Comparison of ENCODE assay signal across 26 cellular contexts in genomic region chr20:34842143-34842542, GRCh38. TPM values are rescaled to one million over a fixed set of nuclear protein-coding genes. Genes with fewer than 3 reads are reported as not detected.
A peak's percentile ranks its signal among the peaks of the same experiment; 100 is the strongest.
DNase-seq lines count a peak whose midpoint lies in the region; ATAC-seq, FAIRE-seq and TF ChIP-seq lines count a peak whose summit lies in the region.
"Had no signal": no experiment of that assay in that cellular context is flagged by ENCODE, and none has a peak within 500 bp of the region (broad histone marks: within the 10 kb centered on the region; RNA-seq: fewer than 3 reads in every experiment).

No MANE protein-coding gene starts in this region.

- TF ChIP-seq RAD21 in K562 (CRISPR knock-in tag; conservative IDR thresholded peaks at IDR 0.05 in 1 of 2, IDR thresholded peaks at IDR 0.05 in 1 of 2), result no peak

- intact Hi-C loops in K562 (cut with micrococcal nuclease), result no loop called here

- H3K27ac ChIP-seq in HEK293 (ENCODE audit: extremely low read depth, low read depth, low read length) (no peak overlapping the region), K562 (ENCODE audit: extremely low read depth, low read depth, low read length) (no peak overlapping the region)
- H3K27ac ChIP-seq: BLaER1 had no signal

- no peak for TF ChIP-seq CTCF in HEK293 (tag by site-specific recombination; IDR thresholded peaks at IDR 0.05)
- TF ChIP-seq CTCF in K562 (IDR thresholded peaks at IDR 0.05 in 2 of 3, conservative IDR thresholded peaks at IDR 0.05 in 1 of 3; ENCODE audit: insufficient read depth in 2 of 3, low read depth in 1 of 3, low read length in 3 of 3), result no peak
- TF ChIP-seq CTCF in glutamatergic neuron (IDR thresholded peaks at IDR 0.05; ENCODE audit: partially characterized antibody, unreplicated experiment), result no peak

- DNase-seq in K562 (ENCODE audit: extremely low read depth in 1 of 4, low spot score in 3 of 4), result no peak
- DNase-seq in glutamatergic neuron, result no peak
- no peak for DNase-seq in Kasumi-1 (lab: John Stamatoyannopoulos, UW)
- DNase-seq: 8988T; ACHN; BE2C; C1 segment of cervical spinal cord; CD4-positive, alpha-beta memory T cell; CD4-positive, CD25-positive, alpha-beta regulatory T cell; CD8-positive, alpha-beta memory T cell; COR-L47; DMS 273 treated with DMSO at 0.1 percent for 48 hours; DMS153; DMS53; DMS79; DND-41; EL; GDM1 had no signal

- POLR2A ChIA-PET in HEK293 (lab: Yijun Ruan, JAX) (no interaction called here), K562 (lab: Yijun Ruan, JAX) (interaction anchor here (0.7 kb wide), 1 partner anchor 20 kb away, joined by 4 read pairs; no protein-coding TSS in a partner anchor)

- H3K36me3 ChIP-seq in HEK293 (ENCODE audit: control insufficient read depth in 2 of 2, insufficient read depth in 1 of 2, low read length in 2 of 2) (peaks cover 0 to 12% of the 10 kb centered on the region in 2 experiments; a peak in 1 of 3 replicates), K562 (ENCODE audit: control insufficient read depth, insufficient read depth, low read length) (no peaks in the 10 kb centered on the region)
- H3K36me3 ChIP-seq: BE2C, BLaER1 had no signal

- TF ChIP-seq POLR2A in K562 (conservative IDR thresholded peaks at IDR 0.05), result no peak

- CTCF ChIA-PET in HEK293 (lab: Yijun Ruan, JAX) (no interaction called here), K562 (lab: Yijun Ruan, JAX; ENCODE audit: low intra/inter-chr PET ratio) (no interaction called here)

- no peaks in the 10 kb centered on the region for H3K9me3 Mint-ChIP-seq in glutamatergic neuron (ENCODE audit: unreplicated experiment)
- H3K9me3 Mint-ChIP-seq: CD4-positive, alpha-beta memory T cell; CD4-positive, CD25-positive, alpha-beta regulatory T cell; CD8-positive, alpha-beta memory T cell had no signal

- H3K4me3 Mint-ChIP-seq in glutamatergic neuron (ENCODE audit: unreplicated experiment), result no peak overlapping the region
- H3K4me3 Mint-ChIP-seq: CD14-positive monocyte; CD4-positive, alpha-beta memory T cell; CD4-positive, CD25-positive, alpha-beta regulatory T cell; CD8-positive, alpha-beta memory T cell had no signal

- peaks cover 5% of the 10 kb centered on the region for H3K36me3 Mint-ChIP-seq in glutamatergic neuron (ENCODE audit: unreplicated experiment)
- H3K36me3 Mint-ChIP-seq: CD14-positive monocyte; CD4-positive, CD25-positive, alpha-beta regulatory T cell had no signal

- H3K27me3 Mint-ChIP-seq in glutamatergic neuron (ENCODE audit: unreplicated experiment), result peaks cover 1% of the 10 kb centered on the region

- H3K27ac Mint-ChIP-seq in glutamatergic neuron (ENCODE audit: unreplicated experiment), result peak overlapping the region; percentile 56
- H3K27ac Mint-ChIP-seq: CD14-positive monocyte; CD4-positive, alpha-beta memory T cell; CD8-positive, alpha-beta memory T cell had no signal

- peaks cover 1% of the 10 kb centered on the region for H3K4me1 Mint-ChIP-seq in glutamatergic neuron (ENCODE audit: low read depth, unreplicated experiment)
- H3K4me1 Mint-ChIP-seq: CD14-positive monocyte; CD4-positive, alpha-beta memory T cell; CD8-positive, alpha-beta memory T cell had no signal

- no peak for FAIRE-seq in K562 (lab: Jason Lieb, UNC)
- FAIRE-seq: A204.1, GM12878, GM12892, GM18507 had no signal

- no peak for ATAC-seq in K562
- no peak for ATAC-seq in esophagus mucosa
- ATAC-seq: GM12878 had no signal

- WGBS in K562 (ENCODE audit: insufficient coverage, low coverage, missing lambda C conversion rate), result 4% methylated on average over 2 of the region's 2 CpGs

- in situ Hi-C loops in K562 (cut with MboI), result no loop called here

- H3K4me3 ChIP-seq in HEK293 (ENCODE audit: low read depth, low read length), result no peak overlapping the region
- H3K4me3 ChIP-seq in K562, result no peak overlapping the region
- H3K4me3 ChIP-seq: BLaER1, GM12878 had no signal

- H3K79me2 ChIP-seq in K562 (ENCODE audit: control insufficient read depth, insufficient read depth, low read length), result no peaks in the 10 kb centered on the region

- H2AFZ ChIP-seq in K562 (ENCODE audit: low read depth, low read length), result no peak overlapping the region

- no peaks in the 10 kb centered on the region for H3K9me1 ChIP-seq in K562 (ENCODE audit: control insufficient read depth, insufficient read depth, low read length)

- no peak overlapping the region for H3K4me2 ChIP-seq in K562 (ENCODE audit: insufficient read depth, low read length)
- H3K4me2 ChIP-seq: BLaER1 had no signal

- H3K27me3 ChIP-seq in K562 (ENCODE audit: control insufficient read depth in 2 of 2, insufficient read depth in 2 of 2, low read length in 2 of 2), result no peaks in the 10 kb centered on the region
- H3K27me3 ChIP-seq: BE2C, BLaER1 had no signal

- no peaks in the 10 kb centered on the region for H4K20me1 ChIP-seq in K562 (replicated peaks; ENCODE audit: control insufficient read depth, insufficient read depth, low read length)
- H4K20me1 ChIP-seq: BLaER1 had no signal

- no TSS peak for BruUV-seq in K562 (replicated peaks; lab: Mats Ljungman, UMichigan)

- no peak for TF ChIP-seq EP300 in K562 (IDR thresholded peaks at IDR 0.05; ENCODE audit: low read length)

- no peaks in the 10 kb centered on the region for H3K9me3 ChIP-seq in HEK293 (ENCODE audit: control insufficient read depth, insufficient read depth, low read depth, low read length)
- H3K9me3 ChIP-seq in K562 (replicated peaks; ENCODE audit: control insufficient read depth, insufficient read depth, low read depth, low read length), result no peaks in the 10 kb centered on the region
- H3K9me3 ChIP-seq: BLaER1 had no signal

- H3K4me1 ChIP-seq in HEK293 (ENCODE audit: control insufficient read depth, insufficient read depth, low read length) (no peaks in the 10 kb centered on the region), K562 (replicated peaks in 1 of 2; ENCODE audit: control insufficient read depth in 2 of 2, insufficient read depth in 2 of 2, low read length in 2 of 2) (no peaks in the 10 kb centered on the region)
- H3K4me1 ChIP-seq: BE2C, BLaER1 had no signal

- H3K9ac ChIP-seq in K562 (ENCODE audit: insufficient read depth in 1 of 2, low read depth in 2 of 2, low read length in 2 of 2), result no peak overlapping the region
- H3K9ac ChIP-seq: BLaER1 had no signal

RNA-seq across cellular contexts. Expression of gene NCOA6, which starts 16.7 kb away (rescaled TPM):
- total RNA-seq in K562 (2011; cell fraction: chromatin; rRNA removed; ENCODE audit: low replicate concordance), result 25.4 and 45.0 TPM in 2 replicates
- total RNA-seq in K562 (2011; cell fraction: nucleolus; rRNA removed), result 13.2 and 16.3 TPM in 2 replicates
- 23.8 and 31.5 TPM in 2 replicates for total RNA-seq in K562 (2011; cell fraction: nucleoplasm; rRNA removed)
- total RNA-seq in K562 (2014; rRNA removed) (5.2 and 8.1 TPM in 2 replicates), K562 (2014; rRNA removed; fragmentation: Illumina TruSeq; extraction: Trizol) (6.7 and 7.8 TPM in 2 replicates), K562 (2015; rRNA removed; fragmentation: Illumina TruSeq; extraction: Trizol) (6.1 and 8.4 TPM in 2 replicates), K562 (2021) (17.3 and 17.7 TPM in 2 replicates), glutamatergic neuron (ENCODE audit: unreplicated experiment) (45.6 TPM), esophagus mucosa (23.1 TPM)
- polyA plus RNA-seq in K562 (2011; rRNA removed) (9.9 and 12.7 TPM in 2 replicates), K562 (2014; fragmentation: Illumina TruSeq; extraction: Trizol) (18.6 and 25.0 TPM in 2 replicates), K562 (2014; fragmentation: Nextera tagmentation; extraction: Ambion mirVana) (1 to 10 TPM; 8.2 to 9.5 TPM), K562 (2014; rRNA removed) (12.2 TPM in 2 replicates)
- polyA plus RNA-seq in K562 (2011; cell fraction: cytosol; rRNA removed), result 13.6 and 16.0 TPM in 2 replicates
- polyA plus RNA-seq in K562 (2011; cell fraction: nucleus; rRNA removed), result 10.0 and 12.5 TPM in 2 replicates
- 16.1 and 16.6 TPM in 2 replicates for polyA plus RNA-seq in K562 (2012)
- 18.4 and 18.5 TPM in 2 replicates for polyA minus RNA-seq in K562 (2011; rRNA and poly(A)+ RNA removed)
- polyA minus RNA-seq in K562 (2011; cell fraction: cytosol; rRNA and poly(A)+ RNA removed), result 16.5 and 18.4 TPM in 2 replicates
- polyA minus RNA-seq in K562 (2011; cell fraction: nucleus; rRNA and poly(A)+ RNA removed), result 8.5 and 11.3 TPM in 2 replicates

RNA-seq across cellular contexts. Expression of gene GGT7, which starts 30.5 kb away (rescaled TPM):
- 30.9 and 86.1 TPM in 2 replicates for total RNA-seq in K562 (2011; cell fraction: chromatin; rRNA removed; ENCODE audit: low replicate concordance)
- total RNA-seq in K562 (2011; cell fraction: nucleolus; rRNA removed), result 84.9 and 89.9 TPM in 2 replicates
- 45.7 and 51.5 TPM in 2 replicates for total RNA-seq in K562 (2011; cell fraction: nucleoplasm; rRNA removed)
- 5.9 and 8.7 TPM in 2 replicates for total RNA-seq in K562 (2014; rRNA removed)
- total RNA-seq in K562 (2014; rRNA removed; fragmentation: Illumina TruSeq; extraction: Trizol), result 1.9 and 2.9 TPM in 2 replicates
- 3.1 and 3.3 TPM in 2 replicates for total RNA-seq in K562 (2015; rRNA removed; fragmentation: Illumina TruSeq; extraction: Trizol)
- total RNA-seq in K562 (2021), result 16.4 and 18.3 TPM in 2 replicates
- 11.4 and 22.1 TPM in 2 replicates for polyA plus RNA-seq in K562 (2011; rRNA removed)
- 14.2 and 19.5 TPM in 2 replicates for polyA plus RNA-seq in K562 (2011; cell fraction: cytosol; rRNA removed)
- polyA plus RNA-seq in K562 (2011; cell fraction: nucleus; rRNA removed), result 77.0 and 120 TPM in 2 replicates
- 13.0 and 26.9 TPM in 2 replicates for polyA plus RNA-seq in K562 (2012)
- polyA plus RNA-seq in K562 (2014; fragmentation: Illumina TruSeq; extraction: Trizol), result 8.4 and 9.8 TPM in 2 replicates
- under 1 TPM; 0.04 to 0.07 TPM for polyA plus RNA-seq in K562 (2014; fragmentation: Nextera tagmentation; extraction: Ambion mirVana)
- polyA plus RNA-seq in K562 (2014; rRNA removed), result 17.3 and 21.6 TPM in 2 replicates
- 3.9 and 5.2 TPM in 2 replicates for polyA minus RNA-seq in K562 (2011; rRNA and poly(A)+ RNA removed)
- 8.5 and 14.2 TPM in 2 replicates for polyA minus RNA-seq in K562 (2011; cell fraction: cytosol; rRNA and poly(A)+ RNA removed)
- polyA minus RNA-seq in K562 (2011; cell fraction: nucleus; rRNA and poly(A)+ RNA removed), result 35.8 and 38.2 TPM in 2 replicates
- total RNA-seq in glutamatergic neuron (ENCODE audit: unreplicated experiment), result 81.9 TPM
- 5.1 TPM for total RNA-seq in esophagus mucosa

RNA-seq across cellular contexts. Expression of gene ACSS2, which starts 34.3 kb away (rescaled TPM):
- total RNA-seq in K562 (2011; cell fraction: chromatin; rRNA removed; ENCODE audit: low replicate concordance), result 516 and 596 TPM in 2 replicates
- 361 and 396 TPM in 2 replicates for total RNA-seq in K562 (2011; cell fraction: nucleolus; rRNA removed)
- total RNA-seq in K562 (2011; cell fraction: nucleoplasm; rRNA removed), result 372 and 398 TPM in 2 replicates
- total RNA-seq in K562 (2014; rRNA removed) (94.3 and 97.9 TPM in 2 replicates), K562 (2014; rRNA removed; fragmentation: Illumina TruSeq; extraction: Trizol) (49.5 and 52.9 TPM in 2 replicates), K562 (2015; rRNA removed; fragmentation: Illumina TruSeq; extraction: Trizol) (43.7 and 48.6 TPM in 2 replicates), K562 (2021) (64.0 and 66.2 TPM in 2 replicates), glutamatergic neuron (ENCODE audit: unreplicated experiment) (53.3 TPM), esophagus mucosa (83.1 TPM)
- polyA plus RNA-seq in K562 (2011; rRNA removed) (246 and 419 TPM in 2 replicates), K562 (2014; fragmentation: Illumina TruSeq; extraction: Trizol) (64.0 and 77.6 TPM in 2 replicates), K562 (2014; fragmentation: Nextera tagmentation; extraction: Ambion mirVana) (10 to 100 TPM; 21.9 to 26.5 TPM), K562 (2014; rRNA removed) (78.4 and 81.5 TPM in 2 replicates)
- polyA plus RNA-seq in K562 (2011; cell fraction: cytosol; rRNA removed), result 192 and 432 TPM in 2 replicates
- 526 and 978 TPM in 2 replicates for polyA plus RNA-seq in K562 (2011; cell fraction: nucleus; rRNA removed)
- polyA plus RNA-seq in K562 (2012), result 73.5 and 75.8 TPM in 2 replicates
- polyA minus RNA-seq in K562 (2011; rRNA and poly(A)+ RNA removed), result 306 and 390 TPM in 2 replicates
- 144 and 252 TPM in 2 replicates for polyA minus RNA-seq in K562 (2011; cell fraction: cytosol; rRNA and poly(A)+ RNA removed)
- 250 and 495 TPM in 2 replicates for polyA minus RNA-seq in K562 (2011; cell fraction: nucleus; rRNA and poly(A)+ RNA removed)

Comparison
In these comparisons a context has a peak if more than half of its experiments do, and no peak if none do; other contexts are left out.
1. Of the 44 proteins assayed by ChIP-seq in both K562 and HEK293: peak only in K562: none; only in HEK293: ZBTB17 and ZNF398; in both: none; in neither: 42.